In genomic region chr15:57432141-57432701, GRCh38 we compare ENCODE assay signal across 12 cellular contexts. TPM values are rescaled to one million over a fixed set of nuclear protein-coding genes. Genes with fewer than 3 reads are reported as not detected.
DNase-seq lines count a peak whose midpoint lies in the region; ATAC-seq and TF ChIP-seq lines count a peak whose summit lies in the region.
"Had no signal": no experiment of that assay in that cellular context is flagged by ENCODE, and none has a peak within 500 bp of the region (broad histone marks: within the 10 kb centered on the region; RNA-seq: fewer than 3 reads in every experiment).

No MANE protein-coding gene starts in this region.

- intact Hi-C loops in dorsolateral prefrontal cortex (cut with DNase I), result no loop called here

- H3K4me3 ChIP-seq in AG10803 (ENCODE audit: low read length), result no peak overlapping the region
- H3K4me3 ChIP-seq in dorsolateral prefrontal cortex, result peak overlapping the region in 1 of 59 donors; percentile 27
- H3K4me3 ChIP-seq: BLaER1 had no signal

- TF ChIP-seq CTCF in AG10803 (conservative IDR thresholded peaks at IDR 0.05; ENCODE audit: low read length) (no peak), dorsolateral prefrontal cortex (IDR thresholded peaks at IDR 0.05 in 54 of 56, conservative IDR thresholded peaks at IDR 0.05 in 2 of 56; ENCODE audit: low read depth in 1 of 56, partially characterized antibody in 56 of 56) (no peak)

- ATAC-seq in HG02970 (IDR thresholded peaks at IDR 0.05; ENCODE audit: low FRiP score, unreplicated experiment), result no peak
- no peak for ATAC-seq in HG02759 (IDR thresholded peaks at IDR 0.05; ENCODE audit: unreplicated experiment)
- ATAC-seq: naive thymus-derived CD8-positive, alpha-beta T cell; T-helper 17 cell had no signal

- no peaks in the 10 kb centered on the region for H3K27me3 ChIP-seq in dorsolateral prefrontal cortex
- H3K27me3 ChIP-seq: BLaER1 had no signal

- peak; percentile 78 for DNase-seq in AG10803 (ENCODE audit: low read depth)
- DNase-seq in NCI-H146 treated with DMSO at 0.1 percent for 48 hours (lab: John Stamatoyannopoulos, UW; ENCODE audit: unreplicated experiment), result peak; percentile 55
- DNase-seq in dorsolateral prefrontal cortex, result peak in 2 of 10 donors; percentile 21 to 62
- peak; percentile 32 for DNase-seq in inferior parietal cortex (ENCODE audit: extremely low spot score)
- DNase-seq in T-helper 2 cell, result no peak
- no peak for DNase-seq in dedifferentiated amniotic fluid mesenchymal stem cell (ENCODE audit: extremely low spot score)
- DNase-seq: naive thymus-derived CD8-positive, alpha-beta T cell; NCI-H510A treated with DMSO at 0.1 percent for 48 hours; T-helper 17 cell had no signal

- peak overlapping the region in 31 of 59 donors; percentile 1 to 68 (median 40) for H3K27ac ChIP-seq in dorsolateral prefrontal cortex
- H3K27ac ChIP-seq: BLaER1 had no signal

RNA-seq across cellular contexts. Expression of gene CGNL1, which starts 55.9 kb away (rescaled TPM):
- total RNA-seq in dorsolateral prefrontal cortex, result 10 to 100 TPM; 10.6 to 65.4 (median 22.7) TPM
- total RNA-seq: naive thymus-derived CD8-positive, alpha-beta T cell; T-helper 17 cell had no signal

Comparison
In these comparisons a context has a peak if more than half of its experiments do, and no peak if none do; other contexts are left out.
1. DNase-seq: peak in AG10803 (single experiment), NCI-H146 treated with DMSO at 0.1 percent for 48 hours (single experiment) and inferior parietal cortex (single experiment); none in T-helper 2 cell (0 of 5) and dedifferentiated amniotic fluid mesenchymal stem cell (single experiment).